18 cellular contexts compared by ENCODE assay signal in genomic region chr5:170960567-170960966, GRCh38.
DNase-seq lines count a peak whose midpoint lies in the region; ATAC-seq and TF ChIP-seq lines count a peak whose summit lies in the region.
"Had no signal": no experiment of that assay in that cellular context is flagged by ENCODE, and none has a peak within 500 bp of the region (broad histone marks: within the 10 kb centered on the region; RNA-seq: fewer than 3 reads in every experiment).

No MANE protein-coding gene starts in this region.

- H3K36me3 ChIP-seq in HEK293 (ENCODE audit: control insufficient read depth in 2 of 2, insufficient read depth in 1 of 2, low read length in 2 of 2) = no peaks in the 10 kb centered on the region
- H3K36me3 ChIP-seq in esophagus squamous epithelium = no peaks in the 10 kb centered on the region

- H3K4me3 ChIP-seq in HEK293 (ENCODE audit: low read depth, low read length) (no peak overlapping the region), fibroblast of villous mesenchyme (ENCODE audit: low read depth, low read length) (no peak overlapping the region), esophagus squamous epithelium (no peak overlapping the region)
- H3K4me3 ChIP-seq: PC-9, SK-N-MC had no signal

- H3K4me1 ChIP-seq in HEK293 (ENCODE audit: control insufficient read depth, insufficient read depth, low read length) (no peaks in the 10 kb centered on the region), esophagus squamous epithelium (no peaks in the 10 kb centered on the region)

- no peaks in the 10 kb centered on the region for H3K27me3 ChIP-seq in esophagus squamous epithelium

- H3K9me3 ChIP-seq in HEK293 (ENCODE audit: control insufficient read depth, insufficient read depth, low read depth, low read length) (no peaks in the 10 kb centered on the region), esophagus squamous epithelium (no peaks in the 10 kb centered on the region)

- TF ChIP-seq CTCF in HEK293 (tag by site-specific recombination; IDR thresholded peaks at IDR 0.05) (no peak), fibroblast of villous mesenchyme (IDR thresholded peaks at IDR 0.05; ENCODE audit: insufficient read depth, low read depth, low read length) (no peak), esophagus squamous epithelium (IDR thresholded peaks at IDR 0.05) (no peak)

- WGBS in esophagus squamous epithelium, 2 donors = 39 to 70% methylated on average over 3 of the region's 3 CpGs

- POLR2A ChIA-PET in HEK293 (lab: Yijun Ruan, JAX) = no interaction called here

- ATAC-seq in SK-N-SH treated with all-trans-retinoic acid at 6 μM for 48 hours (no peak; the same call in 2 of the 3 replicates), HG02588 (IDR thresholded peaks at IDR 0.05; ENCODE audit: unreplicated experiment) (no peak)

- TF ChIP-seq POLR2A in esophagus squamous epithelium (IDR thresholded peaks at IDR 0.05) = no peak

- intact Hi-C loops in esophagus squamous epithelium (cut with DNase I) = no loop called here

- H3K27ac ChIP-seq in HEK293 (ENCODE audit: extremely low read depth, low read depth, low read length) (no peak overlapping the region), esophagus squamous epithelium (no peak overlapping the region)
- H3K27ac ChIP-seq: PC-9, SK-N-MC had no signal

- CTCF ChIA-PET in HEK293 (lab: Yijun Ruan, JAX) = no interaction called here

- DNase-seq in dermis blood vessel endothelial cell = peak; percentile 3
- peak; percentile 32 for DNase-seq in fibroblast of villous mesenchyme (ENCODE audit: low read depth)
- DNase-seq in esophagus squamous epithelium (lab: John Stamatoyannopoulos, UW) = no peak
- DNase-seq in NCI-H128 (lab: John Stamatoyannopoulos, UW; ENCODE audit: unreplicated experiment) = no peak
- DNase-seq: DMS79, H9, Kasumi-1, NCI-H1417, NCI-H1930, NCI-H2227 treated with DMSO at 0.1 percent for 48 hours, NCI-H510A, PC-9, RPMI8226, SHP77 had no signal

TF ChIP-seq in HEK293, 187 proteins besides CTCF, POLR2A, EP300 and RAD21 (continues in another document):
- no peak for TF ChIP-seq BCL11B (tag by site-specific recombination; IDR thresholded peaks at IDR 0.05; ENCODE audit: low read depth)
- no peak for TF ChIP-seq ZNF175 (tag by site-specific recombination; IDR thresholded peaks at IDR 0.05)
- no peak for TF ChIP-seq ZNF335 (tag by site-specific recombination; conservative IDR thresholded peaks at IDR 0.05)
- TF ChIP-seq ZNF311 (tag by site-specific recombination; IDR thresholded peaks at IDR 0.05; ENCODE audit: borderline replicate concordance) = no peak
- no peak for TF ChIP-seq ZNF791 (tag by site-specific recombination; IDR thresholded peaks at IDR 0.05)
- no peak for TF ChIP-seq ZNF2 (tag by site-specific recombination; IDR thresholded peaks at IDR 0.05)
- peak; percentile 66; the same call in 1 of the 2 replicates for TF ChIP-seq ZBTB21 (tag by site-specific recombination; IDR thresholded peaks at IDR 0.05)
- no peak for TF ChIP-seq ZXDB (tag by site-specific recombination; IDR thresholded peaks at IDR 0.05)
- TF ChIP-seq ZBTB17 (tag by site-specific recombination; IDR thresholded peaks at IDR 0.05) = peak; percentile 45; the same call in 1 of the 2 replicates
- 0 out of 2 replicates have a peak, but pooled peaks have one; percentile 15 for TF ChIP-seq ZNF146 (tag by site-specific recombination; IDR thresholded peaks at IDR 0.05)
- TF ChIP-seq ZFP41 (tag by site-specific recombination; IDR thresholded peaks at IDR 0.05; ENCODE audit: borderline replicate concordance) = no peak
- peak; percentile 88 for TF ChIP-seq ZNF629 (tag by site-specific recombination; IDR thresholded peaks at IDR 0.05)
- TF ChIP-seq, protein P1, sequence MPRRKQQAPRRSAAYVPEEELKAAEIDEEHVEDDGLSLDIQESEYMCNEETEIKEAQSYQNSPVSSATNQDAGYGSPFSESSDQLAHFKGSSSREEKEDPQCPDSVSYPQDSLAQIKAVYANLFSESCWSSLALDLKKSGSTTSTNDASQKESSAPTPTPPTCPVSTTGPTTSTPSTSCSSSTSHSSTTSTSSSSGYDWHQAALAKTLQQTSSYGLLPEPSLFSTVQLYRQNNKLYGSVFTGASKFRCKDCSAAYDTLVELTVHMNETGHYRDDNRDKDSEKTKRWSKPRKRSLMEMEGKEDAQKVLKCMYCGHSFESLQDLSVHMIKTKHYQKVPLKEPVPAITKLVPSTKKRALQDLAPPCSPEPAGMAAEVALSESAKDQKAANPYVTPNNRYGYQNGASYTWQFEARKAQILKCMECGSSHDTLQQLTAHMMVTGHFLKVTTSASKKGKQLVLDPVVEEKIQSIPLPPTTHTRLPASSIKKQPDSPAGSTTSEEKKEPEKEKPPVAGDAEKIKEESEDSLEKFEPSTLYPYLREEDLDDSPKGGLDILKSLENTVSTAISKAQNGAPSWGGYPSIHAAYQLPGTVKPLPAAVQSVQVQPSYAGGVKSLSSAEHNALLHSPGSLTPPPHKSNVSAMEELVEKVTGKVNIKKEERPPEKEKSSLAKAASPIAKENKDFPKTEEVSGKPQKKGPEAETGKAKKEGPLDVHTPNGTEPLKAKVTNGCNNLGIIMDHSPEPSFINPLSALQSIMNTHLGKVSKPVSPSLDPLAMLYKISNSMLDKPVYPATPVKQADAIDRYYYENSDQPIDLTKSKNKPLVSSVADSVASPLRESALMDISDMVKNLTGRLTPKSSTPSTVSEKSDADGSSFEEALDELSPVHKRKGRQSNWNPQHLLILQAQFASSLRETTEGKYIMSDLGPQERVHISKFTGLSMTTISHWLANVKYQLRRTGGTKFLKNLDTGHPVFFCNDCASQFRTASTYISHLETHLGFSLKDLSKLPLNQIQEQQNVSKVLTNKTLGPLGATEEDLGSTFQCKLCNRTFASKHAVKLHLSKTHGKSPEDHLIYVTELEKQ (tag by site-specific recombination; IDR thresholded peaks at IDR 0.05; ENCODE audit: borderline replicate concordance) = peak; percentile 34; the same call in 1 of the 2 replicates
- no peak for TF ChIP-seq ZNF558 (tag by site-specific recombination; IDR thresholded peaks at IDR 0.05)
- no peak for TF ChIP-seq ZNF184 (tag by site-specific recombination; IDR thresholded peaks at IDR 0.05)
- no peak for TF ChIP-seq ZNF571 (tag by site-specific recombination; IDR thresholded peaks at IDR 0.05)
- TF ChIP-seq YY2 (tag by site-specific recombination; IDR thresholded peaks at IDR 0.05) = 0 out of 2 replicates have a peak, but pooled peaks have one; percentile 31
- TF ChIP-seq ZFHX2 (tag by site-specific recombination; conservative IDR thresholded peaks at IDR 0.05) = no peak

TF ChIP-seq in SK-N-SH treated with all-trans-retinoic acid at 6 μM for 48 hours, 23 proteins besides CTCF, POLR2A, EP300 and RAD21 (continues in another document):
- TF ChIP-seq GLIS3 (CRISPR knock-in tag; IDR thresholded peaks at IDR 0.05) (peak; percentile 70; the same call in 1 of the 2 replicates), SNAI2 (CRISPR knock-in tag; IDR thresholded peaks at IDR 0.05) (peak; percentile 97), ZNF8 (CRISPR knock-in tag; IDR thresholded peaks at IDR 0.05) (no peak), TOX (CRISPR knock-in tag; IDR thresholded peaks at IDR 0.05; ENCODE audit: borderline replicate concordance) (no peak), BACH2 (CRISPR knock-in tag; IDR thresholded peaks at IDR 0.05; ENCODE audit: borderline replicate concordance) (peak; percentile 85), ZFP30 (CRISPR knock-in tag; IDR thresholded peaks at IDR 0.05) (peak; percentile 60; the same call in 1 of the 2 replicates), ISL1 (CRISPR knock-in tag; IDR thresholded peaks at IDR 0.05) (peak; percentile 87), TCF4 (CRISPR knock-in tag; IDR thresholded peaks at IDR 0.05; ENCODE audit: borderline replicate concordance) (peak; percentile 57; the same call in 1 of the 2 replicates), ZNF565 (CRISPR knock-in tag; conservative IDR thresholded peaks at IDR 0.05; ENCODE audit: low read depth) (peak; percentile 92), CSDC2 (CRISPR knock-in tag; IDR thresholded peaks at IDR 0.05) (peak; percentile 95), RARB (CRISPR knock-in tag; IDR thresholded peaks at IDR 0.05) (no peak), PPARA (CRISPR knock-in tag; IDR thresholded peaks at IDR 0.05; ENCODE audit: borderline replicate concordance) (peak; percentile 95)
- TF ChIP-seq, protein P2, sequence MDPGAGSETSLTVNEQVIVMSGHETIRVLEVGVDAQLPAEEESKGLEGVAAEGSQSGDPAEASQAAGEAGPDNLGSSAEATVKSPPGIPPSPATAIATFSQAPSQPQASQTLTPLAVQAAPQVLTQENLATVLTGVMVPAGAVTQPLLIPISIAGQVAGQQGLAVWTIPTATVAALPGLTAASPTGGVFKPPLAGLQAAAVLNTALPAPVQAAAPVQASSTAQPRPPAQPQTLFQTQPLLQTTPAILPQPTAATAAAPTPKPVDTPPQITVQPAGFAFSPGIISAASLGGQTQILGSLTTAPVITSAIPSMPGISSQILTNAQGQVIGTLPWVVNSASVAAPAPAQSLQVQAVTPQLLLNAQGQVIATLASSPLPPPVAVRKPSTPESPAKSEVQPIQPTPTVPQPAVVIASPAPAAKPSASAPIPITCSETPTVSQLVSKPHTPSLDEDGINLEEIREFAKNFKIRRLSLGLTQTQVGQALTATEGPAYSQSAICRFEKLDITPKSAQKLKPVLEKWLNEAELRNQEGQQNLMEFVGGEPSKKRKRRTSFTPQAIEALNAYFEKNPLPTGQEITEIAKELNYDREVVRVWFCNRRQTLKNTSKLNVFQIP (CRISPR knock-in tag; IDR thresholded peaks at IDR 0.05; ENCODE audit: borderline replicate concordance, low read depth) = no peak; the same call in 1 of the 2 replicates
- TF ChIP-seq, protein P3, sequence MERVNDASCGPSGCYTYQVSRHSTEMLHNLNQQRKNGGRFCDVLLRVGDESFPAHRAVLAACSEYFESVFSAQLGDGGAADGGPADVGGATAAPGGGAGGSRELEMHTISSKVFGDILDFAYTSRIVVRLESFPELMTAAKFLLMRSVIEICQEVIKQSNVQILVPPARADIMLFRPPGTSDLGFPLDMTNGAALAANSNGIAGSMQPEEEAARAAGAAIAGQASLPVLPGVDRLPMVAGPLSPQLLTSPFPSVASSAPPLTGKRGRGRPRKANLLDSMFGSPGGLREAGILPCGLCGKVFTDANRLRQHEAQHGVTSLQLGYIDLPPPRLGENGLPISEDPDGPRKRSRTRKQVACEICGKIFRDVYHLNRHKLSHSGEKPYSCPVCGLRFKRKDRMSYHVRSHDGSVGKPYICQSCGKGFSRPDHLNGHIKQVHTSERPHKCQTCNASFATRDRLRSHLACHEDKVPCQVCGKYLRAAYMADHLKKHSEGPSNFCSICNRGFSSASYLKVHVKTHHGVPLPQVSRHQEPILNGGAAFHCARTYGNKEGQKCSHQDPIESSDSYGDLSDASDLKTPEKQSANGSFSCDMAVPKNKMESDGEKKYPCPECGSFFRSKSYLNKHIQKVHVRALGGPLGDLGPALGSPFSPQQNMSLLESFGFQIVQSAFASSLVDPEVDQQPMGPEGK (CRISPR knock-in tag; IDR thresholded peaks at IDR 0.05; ENCODE audit: borderline replicate concordance) = no peak

Comparison
In these comparisons a context has a peak if more than half of its experiments do, and no peak if none do; other contexts are left out.
1. DNase-seq: peak in dermis blood vessel endothelial cell (single experiment) and fibroblast of villous mesenchyme (single experiment); none in esophagus squamous epithelium (single experiment) and NCI-H128 (single experiment).
2. Of the 2 proteins assayed by ChIP-seq in both HEK293 and SK-N-SH treated with all-trans-retinoic acid at 6 μM for 48 hours: peak only in HEK293: none; only in SK-N-SH treated with all-trans-retinoic acid at 6 μM for 48 hours: ZFP3; in both: none; in neither: 1.